ENCODE assay signal across 11 cellular contexts in genomic region chr3:125061170-125061569, GRCh38. TPM values are rescaled to one million over a fixed set of nuclear protein-coding genes. Genes with fewer than 3 reads are reported as not detected.
DNase-seq lines count a peak whose midpoint lies in the region; FAIRE-seq and TF ChIP-seq lines count a peak whose summit lies in the region.
"Had no signal": no experiment of that assay in that cellular context is flagged by ENCODE, and none has a peak within 500 bp of the region (broad histone marks: within the 10 kb centered on the region; RNA-seq: fewer than 3 reads in every experiment).

No MANE protein-coding gene starts in this region.

- H3K27ac ChIP-seq in muscle layer of duodenum (ENCODE audit: low read length) = peak overlapping the region; percentile 58
- peak overlapping the region; percentile 63 to 80 for H3K27ac ChIP-seq in uterus
- H3K27ac ChIP-seq in colonic mucosa = no peak overlapping the region
- H3K27ac ChIP-seq: PC-9 had no signal

- no peak overlapping the region for H3K9ac ChIP-seq in colonic mucosa (ENCODE audit: low read depth in 2 of 2, low read length in 2 of 2)

- H3K36me3 ChIP-seq in muscle layer of duodenum (ENCODE audit: control insufficient read depth in 1 of 2, insufficient read depth in 2 of 2, low read length in 2 of 2) (no peaks in the 10 kb centered on the region), uterus (no peaks in the 10 kb centered on the region), colonic mucosa (no peaks in the 10 kb centered on the region)

- H3K4me3 ChIP-seq in fibroblast of mammary gland (ENCODE audit: control insufficient read depth, low read depth, low read length) (no peak overlapping the region), muscle layer of duodenum (ENCODE audit: low read depth in 1 of 2, low read length in 2 of 2) (peak overlapping the region in 1 of 2 donors; percentile 11), uterus (no peak overlapping the region), colonic mucosa (no peak overlapping the region)
- H3K4me3 ChIP-seq: PC-9 had no signal

- TF ChIP-seq POLR2A in uterus (IDR thresholded peaks at IDR 0.05) = peak in 1 of 2 donors; percentile 11

- intact Hi-C loops in uterus (cut with DNase I; ENCODE audit: low total_unique reads) (no loop called here), colonic mucosa (cut with DNase I) (no loop called here)

- no peaks in the 10 kb centered on the region for H3K9me3 ChIP-seq in muscle layer of duodenum (ENCODE audit: control insufficient read depth in 1 of 2, low read length in 2 of 2)
- H3K9me3 ChIP-seq in uterus = no peaks in the 10 kb centered on the region
- no peaks in the 10 kb centered on the region for H3K9me3 ChIP-seq in colonic mucosa

- no peak for FAIRE-seq in RCC 7860 (lab: Jason Lieb, UNC)
- FAIRE-seq: small intestine had no signal

- peaks cover 4 to 52% of the 10 kb centered on the region in 2 donors for H3K4me1 ChIP-seq in muscle layer of duodenum (ENCODE audit: control insufficient read depth in 1 of 2, insufficient read depth in 2 of 2, low read length in 2 of 2)
- peaks cover 9 to 20% of the 10 kb centered on the region in 2 donors for H3K4me1 ChIP-seq in uterus
- H3K4me1 ChIP-seq in colonic mucosa = no peaks in the 10 kb centered on the region

- DNase-seq in RCC 7860 (ENCODE audit: low spot score) (peak; percentile 27), fibroblast of mammary gland (ENCODE audit: low read depth) (peak; percentile 94), uterus (peak; percentile 76 to 86), colonic mucosa (no peak), NCI-H345 treated with DMSO at 0.1 percent for 48 hours (lab: John Stamatoyannopoulos, UW; ENCODE audit: unreplicated experiment) (no peak), NCI-H82 (lab: John Stamatoyannopoulos, UW) (no peak)
- DNase-seq: activated effector memory CD4-positive, alpha-beta T cell treated with anti-CD3 and anti-CD28 coated beads, Interleukin-2, amount 50 U/mL, for 16 hours; NCI-H1694; PC-9; small intestine had no signal

- H3K27me3 ChIP-seq in muscle layer of duodenum (ENCODE audit: low read depth, low read length) (no peaks in the 10 kb centered on the region), uterus (no peaks in the 10 kb centered on the region), colonic mucosa (no peaks in the 10 kb centered on the region)

- TF ChIP-seq CTCF in fibroblast of mammary gland (conservative IDR thresholded peaks at IDR 0.05; ENCODE audit: control insufficient read depth, insufficient read depth, low read depth, low read length) = no peak
- no peak for TF ChIP-seq CTCF in uterus (IDR thresholded peaks at IDR 0.05)
- no peak for TF ChIP-seq CTCF in colonic mucosa (IDR thresholded peaks at IDR 0.05)

RNA-seq across cellular contexts. Expression of gene HEG1, which starts 5.4 kb away (rescaled TPM):
- total RNA-seq in uterus = 10 to 100 TPM; 64.8 to 97.0 (median 71.7) TPM
- 10 to 100 TPM in 1 of 2 donors, 1 to 10 TPM in 1; 5.1 to 10.7 TPM for total RNA-seq in colonic mucosa

Comparison
In these comparisons a context has a peak if more than half of its experiments do, and no peak if none do; other contexts are left out.
1. DNase-seq: peak in RCC 7860 (single experiment), fibroblast of mammary gland (single experiment) and uterus (2 of 2); none in colonic mucosa (single experiment), NCI-H345 treated with DMSO at 0.1 percent for 48 hours (single experiment) and NCI-H82 (single experiment).
2. RNA of gene HEG1, which starts 5.4 kb away (total RNA-seq): 64.8 to 97.0 TPM in uterus; 5.1 to 10.7 TPM in colonic mucosa; every median in the first group is over 4 times any median in the second.